Comparison of ENCODE assay signal across 10 cellular contexts in the genomic region with DNA sequence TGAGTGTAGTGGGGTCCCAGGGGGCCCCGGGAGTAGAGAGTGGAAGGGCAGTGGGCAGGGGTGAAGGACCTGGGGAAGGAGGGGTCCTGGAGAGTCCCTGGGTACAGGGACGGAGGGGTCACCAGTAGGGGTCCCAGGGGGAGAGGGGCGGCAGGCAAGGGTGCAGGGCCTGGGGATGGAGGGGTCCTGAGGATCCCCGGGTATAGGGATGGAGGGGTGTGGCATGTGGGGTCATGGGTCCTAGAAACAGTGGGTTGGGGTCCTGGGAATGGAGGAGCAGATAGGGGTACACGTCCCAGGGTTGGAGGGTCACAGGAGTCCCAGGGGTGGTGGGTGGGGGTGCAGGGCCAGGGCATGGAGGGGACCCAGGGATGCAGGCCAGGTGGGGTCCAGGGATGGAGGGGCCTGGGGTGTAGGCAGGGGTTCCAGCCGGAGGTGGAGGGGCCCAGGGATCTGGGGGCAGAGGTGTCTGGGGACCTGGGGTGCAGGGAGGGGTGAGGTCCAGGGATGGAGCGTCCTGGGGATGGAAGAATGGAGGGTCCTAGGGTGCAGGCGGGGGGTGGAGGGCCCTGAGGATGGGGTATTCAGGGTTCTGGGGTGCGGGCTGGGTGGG. TPM values are rescaled to one million over a fixed set of nuclear protein-coding genes. Genes with fewer than 3 reads are reported as not detected.
A peak's percentile ranks its signal among the peaks of the same experiment; 100 is the strongest.
DNase-seq lines count a peak whose midpoint lies in the region; ATAC-seq, FAIRE-seq and TF ChIP-seq lines count a peak whose summit lies in the region.
"Had no signal": no experiment of that assay in that cellular context is flagged by ENCODE, and none has a peak within 500 bp of the region (broad histone marks: within the 10 kb centered on the region; RNA-seq: fewer than 3 reads in every experiment).

No MANE protein-coding gene starts in this region.

- H3K9me3 Mint-ChIP-seq in IgD-negative memory B cell, result no peaks in the 10 kb centered on the region
- H3K9me3 Mint-ChIP-seq in mesothelial cell of epicardium, result no peaks in the 10 kb centered on the region
- no peaks in the 10 kb centered on the region for H3K9me3 Mint-ChIP-seq in activated naive CD4-positive, alpha-beta T cell treated with anti-CD3 and anti-CD28 coated beads, Interleukin-2, amount 50 U/mL, for 72 hours

- H3K36me3 Mint-ChIP-seq in IgD-negative memory B cell, result peaks cover 3% of the 10 kb centered on the region
- H3K36me3 Mint-ChIP-seq in mesothelial cell of epicardium, result peaks cover 23% of the 10 kb centered on the region
- peaks cover 0 to 19% of the 10 kb centered on the region in 2 donors for H3K36me3 Mint-ChIP-seq in activated naive CD4-positive, alpha-beta T cell treated with anti-CD3 and anti-CD28 coated beads, Interleukin-2, amount 50 U/mL, for 72 hours

- H3K27ac Mint-ChIP-seq in IgD-negative memory B cell (peak overlapping the region in 2 of 3 donors; percentile 59), mesothelial cell of epicardium (no peak overlapping the region)
- H3K27ac Mint-ChIP-seq in activated naive CD4-positive, alpha-beta T cell treated with anti-CD3 and anti-CD28 coated beads, Interleukin-2, amount 50 U/mL, for 72 hours, result no peak overlapping the region

- H3K27me3 Mint-ChIP-seq in IgD-negative memory B cell (no peaks in the 10 kb centered on the region), mesothelial cell of epicardium (ENCODE audit: low read depth) (no peaks in the 10 kb centered on the region)

- TF ChIP-seq CTCF in A549 (IDR thresholded peaks at IDR 0.05) (no peak), cardiac fibroblast (IDR thresholded peaks at IDR 0.05; ENCODE audit: low read depth, low read length) (no peak), mesothelial cell of epicardium (IDR thresholded peaks at IDR 0.05; ENCODE audit: unreplicated experiment) (no peak), WERI-Rb-1 (IDR thresholded peaks at IDR 0.05; ENCODE audit: low read depth, low read length) (no peak)

- no peak for TF ChIP-seq EP300 in A549 (IDR thresholded peaks at IDR 0.05)

- peaks cover 10% of the 10 kb centered on the region; the same call in 1 of the 2 replicates for H3K36me3 ChIP-seq in WERI-Rb-1

- peak overlapping the region; percentile 79 for H3K4me2 ChIP-seq in A549

- no peak for FAIRE-seq in A549 (lab: Jason Lieb, UNC)

- H3K9me3 ChIP-seq in A549 (no peaks in the 10 kb centered on the region), WERI-Rb-1 (ENCODE audit: severe bottlenecking) (no peaks in the 10 kb centered on the region)

- H3K4me3 ChIP-seq in A549 (peak overlapping the region; percentile 94), cardiac fibroblast (replicated peaks in 1 of 2; ENCODE audit: low read depth in 2 of 2, low read length in 2 of 2) (peak overlapping the region; percentile 61 to 76), WERI-Rb-1 (ENCODE audit: low read depth, low read length) (no peak overlapping the region)

- H3K4me1 ChIP-seq in A549, result peaks cover 13% of the 10 kb centered on the region

- H3K4me3 Mint-ChIP-seq in IgD-negative memory B cell, result peak overlapping the region in 1 of 4 donors; percentile 80
- H3K4me3 Mint-ChIP-seq in mesothelial cell of epicardium, result peak overlapping the region; percentile 65

- 73% methylated on average over 3 of the region's 9 CpGs for WGBS in A549 (ENCODE audit: missing lambda C conversion rate)

- TF ChIP-seq POLR2A in A549 (IDR thresholded peaks at IDR 0.05; ENCODE audit: low read length), result no peak

- DNase-seq in A549 (ENCODE audit: low read depth in 1 of 2, low spot score in 1 of 2), result no peak
- DNase-seq in cardiac fibroblast (ENCODE audit: low read depth in 2 of 2), result no peak
- DNase-seq in mesothelial cell of epicardium (ENCODE audit: low spot score in 2 of 2, unreplicated experiment in 2 of 2), result no peak
- no peak for DNase-seq in OCI-M2 (lab: John Stamatoyannopoulos, UW; ENCODE audit: unreplicated experiment)
- DNase-seq in WERI-Rb-1, result no peak
- no peak for DNase-seq in activated naive CD4-positive, alpha-beta T cell treated with anti-CD3 and anti-CD28 coated beads, Interleukin-2, amount 50 U/mL, for 72 hours (ENCODE audit: low spot score in 2 of 2)
- DNase-seq: DMS53, NCI-H1436 had no signal

- H3K27ac ChIP-seq in A549, result peak overlapping the region; percentile 88 to 100
- no peak overlapping the region for H3K27ac ChIP-seq in WERI-Rb-1

- POLR2A ChIA-PET in A549 (lab: Yijun Ruan, JAX), result no interaction called here

- H3K27me3 ChIP-seq in WERI-Rb-1 (ENCODE audit: insufficient read depth, low read depth, severe bottlenecking), result no peaks in the 10 kb centered on the region

- CTCF ChIA-PET in A549 (lab: Yijun Ruan, JAX), result no interaction called here

- peaks cover 0 to 11% (median 3%) of the 10 kb centered on the region in 3 donors for H3K4me1 Mint-ChIP-seq in IgD-negative memory B cell
- H3K4me1 Mint-ChIP-seq in mesothelial cell of epicardium, result peaks cover 5% of the 10 kb centered on the region

- ATAC-seq in A549 (no peak), GM18502 (IDR thresholded peaks at IDR 0.05; ENCODE audit: poor library complexity, unreplicated experiment) (no peak)
- no peak for ATAC-seq in activated naive CD4-positive, alpha-beta T cell treated with anti-CD3 and anti-CD28 coated beads, Interleukin-2, amount 50 U/mL, for 72 hours

- no peak for TF ChIP-seq RAD21 in A549 (conservative IDR thresholded peaks at IDR 0.05 in 1 of 2, IDR thresholded peaks at IDR 0.05 in 1 of 2)

TF ChIP-seq in A549, 52 proteins besides CTCF, POLR2A, EP300 and RAD21:
- TF ChIP-seq NR3C1 (IDR thresholded peaks at IDR 0.05), result no peak
- no peak for TF ChIP-seq ZNF302 (CRISPR knock-in tag; IDR thresholded peaks at IDR 0.05)
- TF ChIP-seq CBX8 (IDR thresholded peaks at IDR 0.05), result no peak
- TF ChIP-seq, protein P1, sequence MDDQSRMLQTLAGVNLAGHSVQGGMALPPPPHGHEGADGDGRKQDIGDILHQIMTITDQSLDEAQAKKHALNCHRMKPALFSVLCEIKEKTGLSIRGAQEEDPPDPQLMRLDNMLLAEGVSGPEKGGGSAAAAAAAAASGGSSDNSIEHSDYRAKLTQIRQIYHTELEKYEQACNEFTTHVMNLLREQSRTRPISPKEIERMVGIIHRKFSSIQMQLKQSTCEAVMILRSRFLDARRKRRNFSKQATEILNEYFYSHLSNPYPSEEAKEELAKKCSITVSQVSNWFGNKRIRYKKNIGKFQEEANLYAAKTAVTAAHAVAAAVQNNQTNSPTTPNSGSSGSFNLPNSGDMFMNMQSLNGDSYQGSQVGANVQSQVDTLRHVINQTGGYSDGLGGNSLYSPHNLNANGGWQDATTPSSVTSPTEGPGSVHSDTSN (IDR thresholded peaks at IDR 0.05), result no peak
- no peak for TF ChIP-seq SREBF2 (IDR thresholded peaks at IDR 0.05)
- no peak for TF ChIP-seq JUN (IDR thresholded peaks at IDR 0.05)
- TF ChIP-seq TFCP2L1 (CRISPR knock-in tag; IDR thresholded peaks at IDR 0.05), result no peak
- TF ChIP-seq ESRRA (IDR thresholded peaks at IDR 0.05; ENCODE audit: borderline replicate concordance, low read length), result no peak
- TF ChIP-seq POLR2AphosphoS2 (conservative IDR thresholded peaks at IDR 0.05; ENCODE audit: low read length), result no peak
TF ChIP-seq in A549: peak in this region for 0.

RNA-seq across cellular contexts. Expression of a gene that starts 1.3 kb away (rescaled TPM):
- polyA plus RNA-seq in A549 (2011; rRNA removed) (16.3 and 19.0 TPM in 2 replicates), A549 (2017; fragmentation: RNase III; extraction: RNeasy Plus Mini Kit Qiagen cat#74134 plus additional on column Dnase treatment) (26.7 to 32.7 TPM (median 29.6 TPM) in 3 replicates), IgD-negative memory B cell (8.2 TPM)
- polyA plus RNA-seq in A549 (2012; cell fraction: cytosol; rRNA removed), result 39.6 and 61.5 TPM in 2 replicates
- polyA plus RNA-seq in A549 (2012; cell fraction: nucleus; rRNA removed), result 66.3 and 81.5 TPM in 2 replicates
- 15.0 and 36.0 TPM in 2 replicates for polyA minus RNA-seq in A549 (2011; rRNA and poly(A)+ RNA removed)
- 112 to 118 TPM (median 114 TPM) in 3 replicates for total RNA-seq in mesothelial cell of epicardium
- 10 to 100 TPM; 24.6 to 60.8 TPM for total RNA-seq in activated naive CD4-positive, alpha-beta T cell treated with anti-CD3 and anti-CD28 coated beads, Interleukin-2, amount 50 U/mL, for 72 hours

RNA-seq across cellular contexts. Expression of a gene that starts 36.9 kb away (rescaled TPM):
- polyA plus RNA-seq in A549 (2011; rRNA removed), result 56.7 and 58.4 TPM in 2 replicates
- polyA plus RNA-seq in A549 (2012; cell fraction: cytosol; rRNA removed), result 63.4 and 81.9 TPM in 2 replicates
- 83.4 and 134 TPM in 2 replicates for polyA plus RNA-seq in A549 (2012; cell fraction: nucleus; rRNA removed)
- polyA plus RNA-seq in A549 (2017; fragmentation: RNase III; extraction: RNeasy Plus Mini Kit Qiagen cat#74134 plus additional on column Dnase treatment), result 38.8 to 55.4 TPM (median 48.3 TPM) in 3 replicates
- polyA minus RNA-seq in A549 (2011; rRNA and poly(A)+ RNA removed), result 63.9 and 84.8 TPM in 2 replicates
- 83.9 TPM for polyA plus RNA-seq in IgD-negative memory B cell
- total RNA-seq in mesothelial cell of epicardium, result 92.6 to 97.1 TPM (median 95.9 TPM) in 3 replicates
- 100 to 1,000 TPM; 211 to 261 TPM for total RNA-seq in activated naive CD4-positive, alpha-beta T cell treated with anti-CD3 and anti-CD28 coated beads, Interleukin-2, amount 50 U/mL, for 72 hours

Comparison
In these comparisons a context has a peak if more than half of its experiments do, and no peak if none do; other contexts are left out.
1. H3K27ac Mint-ChIP-seq: peak in IgD-negative memory B cell (2 of 3); none in mesothelial cell of epicardium (single experiment) and activated naive CD4-positive, alpha-beta T cell treated with anti-CD3 and anti-CD28 coated beads, Interleukin-2, amount 50 U/mL, for 72 hours (0 of 2).